ENCODE assay signal across 8 cellular contexts in the genomic region with DNA sequence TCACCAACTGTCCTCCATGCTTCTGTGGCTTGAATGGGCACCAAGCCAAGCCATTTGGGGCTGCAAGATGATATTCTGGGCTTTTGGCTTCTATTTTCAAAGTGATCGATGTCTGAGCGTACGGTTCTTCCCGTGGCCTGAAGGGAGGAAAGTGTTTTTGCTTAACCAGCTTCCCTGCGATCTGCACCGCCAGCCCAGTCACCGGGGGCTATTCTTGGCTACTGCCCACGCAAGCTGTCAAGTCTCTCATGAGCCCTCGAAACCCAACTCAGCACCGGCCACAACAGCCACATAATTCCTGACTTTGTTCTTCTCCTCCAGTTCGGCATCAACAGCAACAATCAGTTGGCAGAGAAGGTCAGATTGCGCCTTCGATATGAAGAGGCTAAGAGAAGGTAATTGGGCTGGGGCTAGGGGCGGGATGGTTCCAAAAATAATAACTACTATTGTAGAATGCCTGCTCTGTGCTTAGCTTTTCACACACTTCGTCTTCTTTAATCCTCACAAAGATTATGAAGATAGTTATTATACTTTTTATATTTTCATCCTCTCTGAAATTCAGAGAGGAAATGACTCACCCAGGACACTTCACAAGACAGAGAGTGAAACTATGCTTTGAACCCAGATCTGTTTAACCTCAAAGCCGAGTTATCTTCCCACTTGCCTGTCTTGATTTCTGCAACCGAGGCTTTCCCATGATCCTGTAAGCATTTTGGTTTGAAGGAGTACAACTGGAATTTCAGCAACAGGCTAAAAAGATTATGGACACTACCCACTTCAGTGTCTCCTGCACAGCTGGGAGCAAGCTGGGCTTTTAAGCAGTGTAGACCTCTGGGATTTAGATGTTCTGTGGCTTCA.
DNase-seq lines count a peak whose midpoint lies in the region; ATAC-seq lines count a peak whose summit lies in the region.

No MANE protein-coding gene starts in this region.

- peaks cover 18% of the 10 kb centered on the region for H3K4me1 Mint-ChIP-seq in activated CD4-positive, alpha-beta T cell treated with anti-CD3 and anti-CD28 coated beads, Interleukin-2, amount 10 ng/mL, durations not matched to agents 24 days and 14 days

- peak; percentile 76 for DNase-seq in EH (ENCODE audit: low read depth)
- peak; percentile 62 for DNase-seq in activated CD4-positive, alpha-beta T cell treated with anti-CD3 and anti-CD28 coated beads, Interleukin-2, amount 10 ng/mL, durations not matched to agents 24 days and 14 days
- peak; percentile 33 for DNase-seq in left cardiac atrium
- DNase-seq in NCI-H2171 (lab: John Stamatoyannopoulos, UW), result no peak
- no peak for DNase-seq in HK-2 (ENCODE audit: unreplicated experiment)
- DNase-seq in NCI-H146 (lab: John Stamatoyannopoulos, UW), result no peak

- H3K27ac Mint-ChIP-seq in activated CD4-positive, alpha-beta T cell treated with anti-CD3 and anti-CD28 coated beads, Interleukin-2, amount 10 ng/mL, durations not matched to agents 24 days and 14 days, result no peak overlapping the region

- no peaks in the 10 kb centered on the region for H3K9me3 Mint-ChIP-seq in activated CD4-positive, alpha-beta T cell treated with anti-CD3 and anti-CD28 coated beads, Interleukin-2, amount 10 ng/mL, durations not matched to agents 24 days and 14 days

- ATAC-seq in HG03095 (IDR thresholded peaks at IDR 0.05; ENCODE audit: unreplicated experiment) (peak; percentile 74), left cardiac atrium (peak; percentile 50 to 66), GM19467 (IDR thresholded peaks at IDR 0.05; ENCODE audit: unreplicated experiment) (no peak)

- peaks cover 43% of the 10 kb centered on the region for H3K27me3 Mint-ChIP-seq in activated CD4-positive, alpha-beta T cell treated with anti-CD3 and anti-CD28 coated beads, Interleukin-2, amount 10 ng/mL, durations not matched to agents 24 days and 14 days

- H3K36me3 Mint-ChIP-seq in activated CD4-positive, alpha-beta T cell treated with anti-CD3 and anti-CD28 coated beads, Interleukin-2, amount 10 ng/mL, durations not matched to agents 24 days and 14 days (ENCODE audit: low read depth), result no peaks in the 10 kb centered on the region

- intact Hi-C loops in activated CD4-positive, alpha-beta T cell treated with anti-CD3 and anti-CD28 coated beads, Interleukin-2, amount 10 ng/mL, durations not matched to agents 24 days and 14 days (cut with micrococcal nuclease), result loop anchor here (5.0 to 10.0 kb wide), 2 partner anchors 77 to 125 kb away; a partner anchor contains a TSS
- intact Hi-C loops in left cardiac atrium (cut with DNase I), result no loop called here

- H3K4me3 Mint-ChIP-seq in activated CD4-positive, alpha-beta T cell treated with anti-CD3 and anti-CD28 coated beads, Interleukin-2, amount 10 ng/mL, durations not matched to agents 24 days and 14 days, result peak overlapping the region; percentile 53

Comparison
In these comparisons a context has a peak if more than half of its experiments do, and no peak if none do; other contexts are left out.
1. DNase-seq: peak in EH (single experiment), activated CD4-positive, alpha-beta T cell treated with anti-CD3 and anti-CD28 coated beads, Interleukin-2, amount 10 ng/mL, durations not matched to agents 24 days and 14 days (single experiment) and left cardiac atrium (single experiment); none in NCI-H2171 (single experiment), HK-2 (single experiment) and NCI-H146 (single experiment).